20 cellular contexts compared by ENCODE assay signal in the genomic region with DNA sequence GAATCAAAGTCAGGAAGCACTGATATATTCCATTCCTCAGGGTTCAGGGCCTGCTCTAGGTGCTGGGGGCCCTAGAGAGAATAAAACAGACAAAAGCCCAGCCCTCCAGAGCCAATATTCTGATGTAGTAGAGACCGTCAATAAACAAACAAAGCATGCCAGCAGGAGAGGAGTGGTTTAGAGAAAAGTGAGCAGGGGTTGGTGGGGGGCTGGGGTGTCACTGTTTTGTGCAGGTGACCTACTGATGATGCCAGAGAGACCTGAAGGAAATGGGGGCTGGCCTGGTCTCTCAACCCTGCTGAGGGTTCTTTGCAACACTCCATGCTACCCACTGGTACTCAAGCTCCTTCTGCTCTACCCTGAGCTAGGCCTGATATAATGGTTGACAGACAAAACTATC. TPM values are rescaled to one million over a fixed set of nuclear protein-coding genes. Genes with fewer than 3 reads are reported as not detected.
DNase-seq lines count a peak whose midpoint lies in the region; ATAC-seq and TF ChIP-seq lines count a peak whose summit lies in the region.
"Had no signal": no experiment of that assay in that cellular context is flagged by ENCODE, and none has a peak within 500 bp of the region (broad histone marks: within the 10 kb centered on the region; RNA-seq: fewer than 3 reads in every experiment).

No MANE protein-coding gene starts in this region.

- H3K4me1 Mint-ChIP-seq in activated CD8-positive, alpha-beta memory T cell treated with anti-CD3 and anti-CD28 coated beads, Interleukin-2, amount 10 ng/mL, durations not matched to agents 7 days and 5 days = peaks cover 42% of the 10 kb centered on the region
- H3K4me1 Mint-ChIP-seq in GM23338 (peaks cover 16% of the 10 kb centered on the region), WTC11 (peaks cover 20% of the 10 kb centered on the region)
- H3K4me1 Mint-ChIP-seq in effector memory CD8-positive, alpha-beta T cell (ENCODE audit: low read depth in 2 of 2) = peaks cover 28% of the 10 kb centered on the region in 2 donors

- no peak overlapping the region for H3K4me3 ChIP-seq in GM23338
- H3K4me3 ChIP-seq: MG63, SJSA1 had no signal

- no peaks in the 10 kb centered on the region for H3K9me3 Mint-ChIP-seq in activated CD8-positive, alpha-beta memory T cell treated with anti-CD3 and anti-CD28 coated beads, Interleukin-2, amount 10 ng/mL, durations not matched to agents 7 days and 5 days (ENCODE audit: low read depth)
- no peaks in the 10 kb centered on the region for H3K9me3 Mint-ChIP-seq in GM23338
- peaks cover 7% of the 10 kb centered on the region; the same call in 1 of the 2 replicates for H3K9me3 Mint-ChIP-seq in WTC11
- no peaks in the 10 kb centered on the region for H3K9me3 Mint-ChIP-seq in effector memory CD8-positive, alpha-beta T cell
- H3K9me3 Mint-ChIP-seq: HFFc6 had no signal

- H2AFZ ChIP-seq in GM23338 = no peak overlapping the region

- TF ChIP-seq CTCF in GM23338 (conservative IDR thresholded peaks at IDR 0.05; ENCODE audit: low read depth in 2 of 2) (no peak), WTC11 (IDR thresholded peaks at IDR 0.05) (no peak)

- H3K27me3 Mint-ChIP-seq in activated CD8-positive, alpha-beta memory T cell treated with anti-CD3 and anti-CD28 coated beads, Interleukin-2, amount 10 ng/mL, durations not matched to agents 7 days and 5 days = no peaks in the 10 kb centered on the region
- H3K27me3 Mint-ChIP-seq in GM23338 (ENCODE audit: insufficient read depth, low read depth, poor library complexity) (peaks cover 2% of the 10 kb centered on the region), WTC11 (ENCODE audit: low read depth) (no peaks in the 10 kb centered on the region; the same call in 1 of the 2 replicates)
- H3K27me3 Mint-ChIP-seq in effector memory CD8-positive, alpha-beta T cell = no peaks in the 10 kb centered on the region

- H3K4me2 ChIP-seq in GM23338 = peak overlapping the region; percentile 55; the same call in 1 of the 2 replicates

- no peak overlapping the region for H3K27ac ChIP-seq in GM23338 (ENCODE audit: low read depth)
- H3K27ac ChIP-seq: SJSA1 had no signal

- H3K36me3 Mint-ChIP-seq in activated CD8-positive, alpha-beta memory T cell treated with anti-CD3 and anti-CD28 coated beads, Interleukin-2, amount 10 ng/mL, durations not matched to agents 7 days and 5 days = peaks cover 2% of the 10 kb centered on the region
- H3K36me3 Mint-ChIP-seq in GM23338 (ENCODE audit: low read depth) = no peaks in the 10 kb centered on the region
- H3K36me3 Mint-ChIP-seq in WTC11 = no peaks in the 10 kb centered on the region
- peaks cover 8% of the 10 kb centered on the region for H3K36me3 Mint-ChIP-seq in effector memory CD8-positive, alpha-beta T cell (ENCODE audit: insufficient read depth)
- H3K36me3 Mint-ChIP-seq: CD4-positive, CD25-positive, alpha-beta regulatory T cell had no signal

- 0 out of 2 replicates have a peak, but pooled peaks cover 3% of the 10 kb centered on the region for H3K9me2 ChIP-seq in GM23338 (ENCODE audit: insufficient read depth)

- peaks cover 11% of the 10 kb centered on the region; the same call in 1 of the 2 replicates for H3K4me1 ChIP-seq in GM23338 (ENCODE audit: insufficient read depth)
- H3K4me1 ChIP-seq: SJSA1 had no signal

- peak overlapping the region; percentile 72 for H3K4me3 Mint-ChIP-seq in activated CD8-positive, alpha-beta memory T cell treated with anti-CD3 and anti-CD28 coated beads, Interleukin-2, amount 10 ng/mL, durations not matched to agents 7 days and 5 days
- no peak overlapping the region for H3K4me3 Mint-ChIP-seq in GM23338
- no peak overlapping the region for H3K4me3 Mint-ChIP-seq in WTC11
- peak overlapping the region; percentile 74 to 80 for H3K4me3 Mint-ChIP-seq in effector memory CD8-positive, alpha-beta T cell
- H3K4me3 Mint-ChIP-seq: HFFc6 had no signal

- no peaks in the 10 kb centered on the region for H3K36me3 ChIP-seq in GM23338 (ENCODE audit: insufficient read depth)
- H3K36me3 ChIP-seq: MG63, SJSA1 had no signal

- no peaks in the 10 kb centered on the region for H3K27me3 ChIP-seq in GM23338 (ENCODE audit: insufficient read depth)
- H3K27me3 ChIP-seq: MG63, SJSA1 had no signal

- POLR2A ChIA-PET in WTC11 (lab: Charles Lee) = no interaction called here

- H3F3A ChIP-seq in GM23338 (replicated peaks; ENCODE audit: low read depth) = no peaks in the 10 kb centered on the region

- no peak for ATAC-seq in activated CD8-positive, alpha-beta memory T cell treated with anti-CD3 and anti-CD28 coated beads, Interleukin-2, amount 10 ng/mL, durations not matched to agents 7 days and 5 days
- ATAC-seq in GM23338 (peak; percentile 64), WTC11 (peak; percentile 75), GM19351 (IDR thresholded peaks at IDR 0.05; ENCODE audit: unreplicated experiment) (no peak)
- peak; percentile 11 for ATAC-seq in effector memory CD8-positive, alpha-beta T cell (replicated peaks)
- ATAC-seq: PC-3 had no signal

- no peaks in the 10 kb centered on the region for H4K20me1 ChIP-seq in GM23338 (replicated peaks; ENCODE audit: insufficient read depth)

- peak overlapping the region; percentile 86 for H3K27ac Mint-ChIP-seq in activated CD8-positive, alpha-beta memory T cell treated with anti-CD3 and anti-CD28 coated beads, Interleukin-2, amount 10 ng/mL, durations not matched to agents 7 days and 5 days
- H3K27ac Mint-ChIP-seq in GM23338 (peak overlapping the region; percentile 36; the same call in 1 of the 2 replicates), WTC11 (no peak overlapping the region)
- peak overlapping the region; percentile 88 to 91 for H3K27ac Mint-ChIP-seq in effector memory CD8-positive, alpha-beta T cell
- H3K27ac Mint-ChIP-seq: CD4-positive, CD25-positive, alpha-beta regulatory T cell; HFFc6 had no signal

- no peaks in the 10 kb centered on the region for H3K79me2 ChIP-seq in GM23338 (replicated peaks; ENCODE audit: insufficient read depth)

- DNase-seq in activated CD8-positive, alpha-beta memory T cell treated with anti-CD3 and anti-CD28 coated beads, Interleukin-2, amount 10 ng/mL, durations not matched to agents 7 days and 5 days = no peak
- no peak for DNase-seq in activated CD8-positive, alpha-beta memory T cell treated with anti-CD3 and anti-CD28 coated beads, Interleukin-2, amount 50 U/mL, for 48 hours
- DNase-seq in GM23338 (ENCODE audit: low spot score) = peak; percentile 8
- no peak for DNase-seq in WTC11 (ENCODE audit: low spot score)
- DNase-seq in effector memory CD8-positive, alpha-beta T cell = no peak
- no peak for DNase-seq in NCI-H82 treated with DMSO at 0.1 percent for 48 hours (lab: John Stamatoyannopoulos, UW; ENCODE audit: unreplicated experiment)
- DNase-seq in H4 (ENCODE audit: low spot score) = no peak
- DNase-seq: ACHN; CD4-positive, CD25-positive, alpha-beta regulatory T cell; DMS79 treated with DMSO at 0.1 percent for 48 hours; GOT3; HFFc6; KG1; MG63; NCI-H1092 treated with DMSO at 0.1 percent for 48 hours; NCI-H1694 treated with DMSO at 0.1 percent for 48 hours; NCI-H510A treated with DMSO at 0.1 percent for 48 hours; PC-3 had no signal

- CTCF ChIA-PET in activated CD8-positive, alpha-beta memory T cell treated with anti-CD3 and anti-CD28 coated beads, Interleukin-2, amount 10 ng/mL, durations not matched to agents 7 days and 5 days (lab: Charles Lee) = interaction anchor here (0.9 to 1.9 kb wide), 4 partner anchors 23 to 159 kb away, joined by 3 to 9 read pairs (median 6); no protein-coding TSS in a partner anchor
- CTCF ChIA-PET in WTC11 (lab: Charles Lee) = interaction anchor here (1.2 kb wide), 1 partner anchor 24 kb away, joined by 3 read pairs; no protein-coding TSS in a partner anchor

TF ChIP-seq in GM23338, 12 proteins besides CTCF, POLR2A, EP300 and RAD21:
- TF ChIP-seq ZNF114 (CRISPR knock-in tag; IDR thresholded peaks at IDR 0.05) = no peak
- TF ChIP-seq STAT1 (IDR thresholded peaks at IDR 0.05; ENCODE audit: unreplicated experiment) = no peak

TF ChIP-seq in WTC11, 78 proteins besides CTCF, POLR2A, EP300 and RAD21 (continues in another document):
- TF ChIP-seq, protein P1, sequence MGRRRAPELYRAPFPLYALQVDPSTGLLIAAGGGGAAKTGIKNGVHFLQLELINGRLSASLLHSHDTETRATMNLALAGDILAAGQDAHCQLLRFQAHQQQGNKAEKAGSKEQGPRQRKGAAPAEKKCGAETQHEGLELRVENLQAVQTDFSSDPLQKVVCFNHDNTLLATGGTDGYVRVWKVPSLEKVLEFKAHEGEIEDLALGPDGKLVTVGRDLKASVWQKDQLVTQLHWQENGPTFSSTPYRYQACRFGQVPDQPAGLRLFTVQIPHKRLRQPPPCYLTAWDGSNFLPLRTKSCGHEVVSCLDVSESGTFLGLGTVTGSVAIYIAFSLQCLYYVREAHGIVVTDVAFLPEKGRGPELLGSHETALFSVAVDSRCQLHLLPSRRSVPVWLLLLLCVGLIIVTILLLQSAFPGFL (CRISPR knock-in tag; IDR thresholded peaks at IDR 0.05; ENCODE audit: borderline replicate concordance) = no peak

RNA-seq across cellular contexts. Expression of a gene that starts 26.5 kb away (rescaled TPM):
- under 1 TPM in 1 of 2 experiments, not detected in 1; 0.35 TPM for total RNA-seq in activated CD8-positive, alpha-beta memory T cell treated with anti-CD3 and anti-CD28 coated beads, Interleukin-2, amount 10 ng/mL, durations not matched to agents 7 days and 5 days
- not detected in 2 replicates for total RNA-seq in GM23338 (2014; rRNA removed; shearing (Covaris generic))
- not detected in 2 replicates for polyA plus RNA-seq in GM23338 (2016; fragmentation: Nextera tagmentation; extraction: Ambion mirVana)
- not detected in 3 replicates for total RNA-seq in WTC11 (2021)
- total RNA-seq in H4 (2014; rRNA removed; shearing (Covaris generic)) = not detected in 2 replicates
- total RNA-seq: CD4-positive, CD25-positive, alpha-beta regulatory T cell; HFFc6; PC-3; SJSA1 had no signal

RNA-seq across cellular contexts. Expression of a gene that starts 39.6 kb away (rescaled TPM):
- total RNA-seq in activated CD8-positive, alpha-beta memory T cell treated with anti-CD3 and anti-CD28 coated beads, Interleukin-2, amount 10 ng/mL, durations not matched to agents 7 days and 5 days = 100 to 1,000 TPM in 1 of 2 experiments, 10 to 100 TPM in 1; 25.7 to 117 TPM
- not detected in 2 replicates for total RNA-seq in GM23338 (2014; rRNA removed; shearing (Covaris generic))
- polyA plus RNA-seq in GM23338 (2016; fragmentation: Nextera tagmentation; extraction: Ambion mirVana) = not detected in 2 replicates
- total RNA-seq in WTC11 (2021) = 0.21 to 0.42 TPM (median 0.34 TPM) in 3 replicates
- not detected in 2 replicates for total RNA-seq in H4 (2014; rRNA removed; shearing (Covaris generic))
- total RNA-seq: HFFc6, PC-3, SJSA1 had no signal

RNA-seq across cellular contexts. Expression of a gene that starts 54.3 kb away (rescaled TPM):
- under 1 TPM in 1 of 2 experiments, not detected in 1; 0.61 TPM for total RNA-seq in activated CD8-positive, alpha-beta memory T cell treated with anti-CD3 and anti-CD28 coated beads, Interleukin-2, amount 10 ng/mL, durations not matched to agents 7 days and 5 days
- total RNA-seq in GM23338 (2014; rRNA removed; shearing (Covaris generic)) = not detected in 2 replicates
- not detected in 2 replicates for polyA plus RNA-seq in GM23338 (2016; fragmentation: Nextera tagmentation; extraction: Ambion mirVana)
- total RNA-seq in WTC11 (2021) = not detected in 3 replicates
- total RNA-seq in H4 (2014; rRNA removed; shearing (Covaris generic)) = not detected in 2 replicates
- total RNA-seq: CD4-positive, CD25-positive, alpha-beta regulatory T cell; HFFc6; PC-3; SJSA1 had no signal
- polyA plus RNA-seq: CD4-positive, CD25-positive, alpha-beta regulatory T cell had no signal

Comparison
In these comparisons a context has a peak if more than half of its experiments do, and no peak if none do; other contexts are left out.
1. ATAC-seq: peak in GM23338 (single experiment), WTC11 (single experiment) and effector memory CD8-positive, alpha-beta T cell (single experiment); none in activated CD8-positive, alpha-beta memory T cell treated with anti-CD3 and anti-CD28 coated beads, Interleukin-2, amount 10 ng/mL, durations not matched to agents 7 days and 5 days (single experiment) and GM19351 (single experiment).
2. H3K4me3 Mint-ChIP-seq: peak in activated CD8-positive, alpha-beta memory T cell treated with anti-CD3 and anti-CD28 coated beads, Interleukin-2, amount 10 ng/mL, durations not matched to agents 7 days and 5 days (single experiment) and effector memory CD8-positive, alpha-beta T cell (2 of 2); none in GM23338 (single experiment) and WTC11 (single experiment).
3. RNA of a gene that starts 39.6 kb away (total RNA-seq): 25.7 to 117 TPM in activated CD8-positive, alpha-beta memory T cell treated with anti-CD3 and anti-CD28 coated beads, Interleukin-2, amount 10 ng/mL, durations not matched to agents 7 days and 5 days; 0.21 to 0.42 TPM in WTC11, not detected in GM23338 and not detected in H4; every median in the first group is over 10 times any median in the second.